ENCODE assay signal across 8 cellular contexts in the genomic region with DNA sequence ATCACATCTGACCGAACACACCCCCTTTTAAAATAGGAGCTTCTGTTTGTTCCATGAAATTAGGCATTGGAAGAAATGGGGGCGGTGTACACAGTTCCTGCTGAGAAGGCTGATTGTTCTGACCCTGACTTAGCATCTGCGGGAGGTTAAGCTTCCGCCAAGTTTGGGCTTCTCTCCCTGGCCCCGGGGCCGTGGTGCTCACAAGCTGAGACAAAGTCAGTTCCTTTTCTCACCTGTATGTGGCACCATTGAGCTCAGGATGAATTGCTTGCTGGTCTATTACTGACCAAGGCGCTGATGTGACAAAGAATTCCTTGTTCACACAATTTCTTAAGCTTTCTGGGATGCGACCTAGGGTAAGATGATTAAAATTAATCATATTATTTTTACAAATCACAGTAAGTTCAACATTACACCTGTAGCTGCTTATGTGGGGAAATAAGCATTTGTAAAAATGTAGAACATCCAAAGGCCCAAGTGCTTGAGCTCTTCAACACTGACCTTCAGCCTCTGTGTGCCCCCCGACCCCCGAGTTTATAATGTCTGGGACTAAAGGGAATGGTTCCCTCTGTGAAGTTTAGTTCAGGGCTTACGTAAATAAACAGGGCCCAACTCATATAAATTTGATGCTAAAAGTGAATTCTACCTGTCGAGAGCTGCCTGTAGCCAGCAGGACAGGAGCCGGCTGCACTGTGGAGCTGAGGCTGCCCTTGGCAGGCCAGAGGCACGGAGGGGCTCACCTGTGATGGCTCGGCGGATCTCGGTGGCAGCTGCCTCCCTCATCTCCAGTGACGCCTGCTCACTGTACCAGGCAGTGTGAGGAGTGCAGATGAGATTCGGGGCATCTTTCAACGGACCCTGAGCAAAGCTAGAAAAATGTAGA. TPM values are rescaled to one million over a fixed set of nuclear protein-coding genes. Genes with fewer than 3 reads are reported as not detected.
A peak's percentile ranks its signal among the peaks of the same experiment; 100 is the strongest.
DNase-seq lines count a peak whose midpoint lies in the region; ATAC-seq and TF ChIP-seq lines count a peak whose summit lies in the region.

No MANE protein-coding gene starts in this region.

- H3K9me3 Mint-ChIP-seq in activated naive CD4-positive, alpha-beta T cell treated with anti-CD3 and anti-CD28 coated beads for 36 hours = no peaks in the 10 kb centered on the region

- ATAC-seq in HG03175 (IDR thresholded peaks at IDR 0.05; ENCODE audit: unreplicated experiment) (peak; percentile 72), Panc1 (peak; percentile 80), lung (ENCODE audit: insufficient read depth, low FRiP score) (peak; percentile 54)

- H3K27me3 Mint-ChIP-seq in activated naive CD4-positive, alpha-beta T cell treated with anti-CD3 and anti-CD28 coated beads for 36 hours (ENCODE audit: low read depth) = no peaks in the 10 kb centered on the region

- TF ChIP-seq EP300 in tibial nerve (IDR thresholded peaks at IDR 0.05) = peak in 1 of 2 donors; percentile 62

- POLR2A ChIA-PET in Panc1 (lab: Charles Lee) = no interaction called here

- H3K4me3 ChIP-seq in Panc1 (ENCODE audit: low read depth in 2 of 2, low read length in 2 of 2) = no peak overlapping the region
- no peak overlapping the region for H3K4me3 ChIP-seq in dorsolateral prefrontal cortex
- H3K4me3 ChIP-seq in lung = no peak overlapping the region
- H3K4me3 ChIP-seq in tibial nerve = no peak overlapping the region

- in situ Hi-C loops in Panc1 (cut with HindIII; ENCODE audit: low pct_unique_long_range_greater_than_20kb, low sequenced_read_pairs) = no loop called here

- H3K27ac ChIP-seq in Panc1 (ENCODE audit: low read length) = no peak overlapping the region
- H3K27ac ChIP-seq in dorsolateral prefrontal cortex = peak overlapping the region in 55 of 59 donors; percentile 1 to 95 (median 79)
- H3K27ac ChIP-seq in lung (ENCODE audit: low read depth in 1 of 2, low read length in 1 of 2) = peak overlapping the region in 1 of 2 donors; percentile 49
- H3K27ac ChIP-seq in tibial nerve = peak overlapping the region in 3 of 4 donors; percentile 19 to 55 (median 54)

- no peak for TF ChIP-seq POLR2A in tibial nerve (IDR thresholded peaks at IDR 0.05)

- DNase-seq in activated naive CD4-positive, alpha-beta T cell treated with anti-CD3 and anti-CD28 coated beads for 36 hours = peak; percentile 49
- no peak for DNase-seq in activated naive CD4-positive, alpha-beta T cell (lab: John Stamatoyannopoulos, UW)
- DNase-seq in Panc1 (ENCODE audit: low read depth, low spot score) (peak; percentile 30), dorsolateral prefrontal cortex (peak in 6 of 10 donors; percentile 63 to 81 (median 72)), lung (ENCODE audit: low spot score) (peak; percentile 71), tibial nerve (ENCODE audit: low spot score in 2 of 2) (peak; percentile 56 to 94), NCI-H1694 treated with DMSO at 0.1 percent for 48 hours (lab: John Stamatoyannopoulos, UW) (no peak)

- CTCF ChIA-PET in activated naive CD4-positive, alpha-beta T cell treated with anti-CD3 and anti-CD28 coated beads for 36 hours (lab: Charles Lee) = interaction anchor here (0.5 to 1.8 kb wide), 12 partner anchors 9 to 1412 kb away, joined by 3 to 7 read pairs (median 4); no protein-coding TSS in a partner anchor
- CTCF ChIA-PET in Panc1 (lab: Charles Lee) = interaction anchor here (0.5 to 1.4 kb wide), 6 partner anchors 51 to 1572 kb away, joined by 3 to 5 read pairs (median 4); a partner anchor contains a TSS

- H3K9me3 ChIP-seq in Panc1 (ENCODE audit: control insufficient read depth, insufficient read depth, low read depth, low read length) = no peaks in the 10 kb centered on the region
- no peaks in the 10 kb centered on the region for H3K9me3 ChIP-seq in lung (ENCODE audit: control insufficient read depth in 2 of 2, insufficient read depth in 1 of 2, low read length in 1 of 2)
- no peaks in the 10 kb centered on the region for H3K9me3 ChIP-seq in tibial nerve

- H3K4me3 Mint-ChIP-seq in activated naive CD4-positive, alpha-beta T cell treated with anti-CD3 and anti-CD28 coated beads for 36 hours = no peak overlapping the region

- H3K36me3 Mint-ChIP-seq in activated naive CD4-positive, alpha-beta T cell treated with anti-CD3 and anti-CD28 coated beads for 36 hours (ENCODE audit: low read depth) = peaks cover 10% of the 10 kb centered on the region

- peaks cover 8% of the 10 kb centered on the region for H3K4me1 Mint-ChIP-seq in activated naive CD4-positive, alpha-beta T cell treated with anti-CD3 and anti-CD28 coated beads for 36 hours (ENCODE audit: low read depth)

- H3K4me1 ChIP-seq in Panc1 (ENCODE audit: control insufficient read depth, insufficient read depth, low read length) = no peaks in the 10 kb centered on the region
- H3K4me1 ChIP-seq in lung (ENCODE audit: control insufficient read depth in 2 of 2, insufficient read depth in 2 of 2, low read length in 2 of 2) = peaks cover 0 to 2% of the 10 kb centered on the region in 2 donors
- peaks cover 0 to 30% (median 3%) of the 10 kb centered on the region in 4 donors for H3K4me1 ChIP-seq in tibial nerve

- peak; percentile 90 for TF ChIP-seq CTCF in Panc1 (IDR thresholded peaks at IDR 0.05)
- peak; percentile 59 to 91 (median 83) for TF ChIP-seq CTCF in dorsolateral prefrontal cortex (IDR thresholded peaks at IDR 0.05 in 54 of 56, conservative IDR thresholded peaks at IDR 0.05 in 2 of 56; ENCODE audit: low read depth in 1 of 56, partially characterized antibody in 56 of 56)
- TF ChIP-seq CTCF in lung (IDR thresholded peaks at IDR 0.05; ENCODE audit: control extremely low read depth, extremely low read depth) = peak; percentile 28
- peak; percentile 66 to 86 (median 82) for TF ChIP-seq CTCF in tibial nerve (IDR thresholded peaks at IDR 0.05)

- no peaks in the 10 kb centered on the region for H3K27me3 ChIP-seq in Panc1 (ENCODE audit: control insufficient read depth, insufficient read depth, low read length)
- H3K27me3 ChIP-seq in dorsolateral prefrontal cortex = no peaks in the 10 kb centered on the region
- no peaks in the 10 kb centered on the region for H3K27me3 ChIP-seq in lung (ENCODE audit: control insufficient read depth, insufficient read depth)
- H3K27me3 ChIP-seq in tibial nerve = no peaks in the 10 kb centered on the region

- intact Hi-C loops in activated naive CD4-positive, alpha-beta T cell treated with anti-CD3 and anti-CD28 coated beads for 36 hours (cut with micrococcal nuclease) = loop anchor here (5.0 kb wide), 1 partner anchor 70 kb away; no protein-coding TSS in a partner anchor
- intact Hi-C loops in Panc1 (cut with micrococcal nuclease; ENCODE audit: unreplicated experiment) (no loop called here), dorsolateral prefrontal cortex (cut with DNase I) (loop anchor here (2.0 to 10.0 kb wide), 3 partner anchors 68 to 468 kb away; no protein-coding TSS in a partner anchor)

- BruUV-seq in Panc1 (replicated peaks; lab: Mats Ljungman, UMichigan) = no TSS peak

- WGBS in lung, 2 donors = 74 to 81% methylated on average over 20 of the region's 20 CpGs
- 58 to 59% methylated on average over 20 of the region's 20 CpGs for WGBS in tibial nerve, 2 donors

- H3K36me3 ChIP-seq in Panc1 (ENCODE audit: control insufficient read depth, insufficient read depth, low read length) (peaks cover 13% of the 10 kb centered on the region), lung (ENCODE audit: control insufficient read depth in 2 of 2, insufficient read depth in 2 of 2, low read length in 2 of 2) (peaks cover 24 to 57% of the 10 kb centered on the region in 2 donors), tibial nerve (peaks cover 0 to 93% (median 0%) of the 10 kb centered on the region in 3 donors)

- H3K27ac Mint-ChIP-seq in activated naive CD4-positive, alpha-beta T cell treated with anti-CD3 and anti-CD28 coated beads for 36 hours = no peak overlapping the region

RNA-seq across cellular contexts. Expression of a gene that starts 50.8 kb away (rescaled TPM):
- 10 to 100 TPM; 10.1 to 10.8 TPM for total RNA-seq in activated naive CD4-positive, alpha-beta T cell treated with anti-CD3 and anti-CD28 coated beads for 36 hours
- total RNA-seq in Panc1 (2021; ENCODE audit: unreplicated experiment) = 23.2 TPM
- polyA plus RNA-seq in Panc1 (2012; ENCODE audit: insufficient read length) = 9.1 TPM
- 10 to 100 TPM; 26.9 to 54.0 (median 37.1) TPM for total RNA-seq in dorsolateral prefrontal cortex
- 10 to 100 TPM; 13.6 to 45.5 TPM for total RNA-seq in lung
- polyA plus RNA-seq in lung = 1 to 10 TPM; 6.3 to 8.0 TPM
- total RNA-seq in tibial nerve = 10 to 100 TPM; 22.2 to 33.5 (median 24.2) TPM

Comparison
In these comparisons a context has a peak if more than half of its experiments do, and no peak if none do; other contexts are left out.
1. DNase-seq: peak in activated naive CD4-positive, alpha-beta T cell treated with anti-CD3 and anti-CD28 coated beads for 36 hours (single experiment), Panc1 (single experiment), dorsolateral prefrontal cortex (6 of 10), lung (single experiment) and tibial nerve (2 of 2); none in activated naive CD4-positive, alpha-beta T cell (0 of 4) and NCI-H1694 treated with DMSO at 0.1 percent for 48 hours (single experiment).
2. CTCF ChIP-seq: peak in every context shown above with its lines; median percentile 90 in Panc1; 83 in dorsolateral prefrontal cortex; 82 in tibial nerve; 28 in lung.
3. Peak in every context shown above with its lines, with median percentiles within 50 percentile points of each other: ATAC-seq.